In the genomic region with DNA sequence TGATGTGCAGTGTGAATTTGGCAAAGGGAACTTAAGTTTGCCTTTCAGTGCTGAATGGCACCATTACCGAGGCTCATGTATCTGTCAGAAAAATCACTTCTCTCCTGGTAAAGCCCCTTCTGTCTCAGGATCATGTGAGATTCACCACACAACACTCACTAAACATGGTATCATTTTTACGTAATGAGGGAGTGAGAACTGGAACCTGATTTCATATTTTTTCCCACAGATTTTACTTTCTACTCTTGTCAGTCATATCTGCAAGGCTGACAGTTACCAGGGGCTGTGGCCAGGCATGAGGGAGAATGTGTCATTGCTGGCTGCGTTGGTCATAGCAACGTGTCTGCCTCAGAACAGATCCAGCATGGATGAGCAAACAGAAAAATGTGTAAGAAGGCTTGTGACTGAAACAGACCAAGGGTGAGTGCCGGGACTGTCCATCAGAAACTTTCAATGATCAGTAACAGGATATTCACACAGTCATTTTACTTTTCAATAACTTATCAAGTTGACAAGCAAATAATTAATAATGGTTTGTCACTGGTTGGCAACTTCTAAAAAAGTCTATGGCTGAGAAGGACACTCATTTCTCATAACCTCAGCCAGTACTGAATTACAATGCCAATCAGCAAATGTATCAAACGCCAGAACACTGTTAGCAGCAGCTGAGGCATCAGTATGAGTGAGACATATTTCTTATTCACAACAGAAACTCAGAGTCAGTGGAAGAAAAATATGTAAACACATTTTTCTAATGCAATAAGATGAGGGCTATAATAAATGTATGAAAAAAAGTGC, we compare ENCODE assay signal across 7 cellular contexts.
DNase-seq lines count a peak whose midpoint lies in the region; ATAC-seq and TF ChIP-seq lines count a peak whose summit lies in the region.

No MANE protein-coding gene starts in this region.

- H3K27me3 ChIP-seq in right atrium auricular region: no peaks in the 10 kb centered on the region

- peaks cover 0 to 15% of the 10 kb centered on the region in 2 donors for H3K4me1 ChIP-seq in right atrium auricular region

- H3K27ac ChIP-seq in right atrium auricular region: peak overlapping the region; percentile 18 to 59

- ATAC-seq in GM18868 (IDR thresholded peaks at IDR 0.05; ENCODE audit: unreplicated experiment) (peak; percentile 92), HG02610 (IDR thresholded peaks at IDR 0.05; ENCODE audit: unreplicated experiment) (peak; percentile 94)

- H3K36me3 ChIP-seq in right atrium auricular region: no peaks in the 10 kb centered on the region

- TF ChIP-seq CTCF in right atrium auricular region (IDR thresholded peaks at IDR 0.05): no peak

- no peaks in the 10 kb centered on the region for H3K9me3 ChIP-seq in right atrium auricular region

- DNase-seq in RKO (ENCODE audit: low spot score): peak; percentile 83
- peak; percentile 68 for DNase-seq in right atrium auricular region (ENCODE audit: low spot score)
- no peak for DNase-seq in cortex of kidney (lab: John Stamatoyannopoulos, UW)
- no peak for DNase-seq in occipital lobe (lab: John Stamatoyannopoulos, UW)
- no peak for DNase-seq in NCI-H1930 (lab: John Stamatoyannopoulos, UW)

- H3K4me3 ChIP-seq in right atrium auricular region: no peak overlapping the region

Comparison
In these comparisons a context has a peak if more than half of its experiments do, and no peak if none do; other contexts are left out.
1. DNase-seq: peak in RKO (single experiment) and right atrium auricular region (single experiment); none in cortex of kidney (single experiment), occipital lobe (single experiment) and NCI-H1930 (0 of 2).